Comparison of ENCODE assay signal across 1 cellular context in the genomic region with DNA sequence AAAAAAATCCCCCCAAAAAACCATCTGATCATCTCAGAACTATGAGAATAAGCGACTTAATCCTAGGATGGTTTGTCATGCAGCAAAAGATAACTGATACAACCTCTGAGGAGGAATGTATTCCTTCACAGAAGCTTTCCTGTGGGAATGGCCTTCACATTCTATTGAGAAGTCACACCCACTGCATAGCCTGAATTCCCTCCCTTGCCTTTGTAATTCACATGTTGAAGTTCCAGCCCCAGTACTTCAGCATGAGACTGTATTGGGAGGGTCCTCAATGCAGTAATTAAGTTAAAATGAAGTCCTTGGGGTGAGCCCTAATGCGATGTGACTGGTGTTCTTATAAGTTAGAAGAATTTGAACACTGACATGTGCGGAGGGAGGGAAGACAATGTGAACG.
TF ChIP-seq lines count a peak whose summit lies in the region.

No MANE protein-coding gene starts in this region.

TF ChIP-seq in SK-N-SH, 30 proteins besides CTCF, POLR2A, EP300 and RAD21 (continued from another document):
- TF ChIP-seq RXRA (IDR thresholded peaks at IDR 0.05; ENCODE audit: borderline replicate concordance, low read depth), result no peak
